In genomic region chr6:133430530-133430929, GRCh38 we compare ENCODE assay signal across 24 cellular contexts.
"Had no signal": no experiment of that assay in that cellular context is flagged by ENCODE, and none has a peak within 500 bp of the region (broad histone marks: within the 10 kb centered on the region; RNA-seq: fewer than 3 reads in every experiment).

No MANE protein-coding gene starts in this region.

- H3K4me3 ChIP-seq: MG63 had no signal

- DNase-seq: IMR-90, Karpas-422, KG1, MG63, NCI-H1092, NCI-H1417 treated with DMSO at 0.1 percent for 48 hours, NCI-H146, NCI-H1694 treated with DMSO at 0.1 percent for 48 hours, NCI-H1930, NCI-H2081 treated with DMSO at 0.1 percent for 48 hours, NCI-H2171, NCI-H226, NCI-H446, NCI-H510A, NCI-H524 treated with DMSO at 0.1 percent for 48 hours, NCI-H69, NCI-H774, Right ventricle myocardium superior, RPMI8226, SIG-M5, SK-N-SH, SW 1271 had no signal

- H3K9me3 ChIP-seq: MG63, SK-N-SH had no signal

- H3K27me3 ChIP-seq: MG63 had no signal

- FAIRE-seq: HepG2, RCC 7860 had no signal

- ATAC-seq: HepG2 had no signal

- H3K36me3 ChIP-seq: MG63 had no signal
